Comparison of ENCODE assay signal across 7 cellular contexts in the genomic region with DNA sequence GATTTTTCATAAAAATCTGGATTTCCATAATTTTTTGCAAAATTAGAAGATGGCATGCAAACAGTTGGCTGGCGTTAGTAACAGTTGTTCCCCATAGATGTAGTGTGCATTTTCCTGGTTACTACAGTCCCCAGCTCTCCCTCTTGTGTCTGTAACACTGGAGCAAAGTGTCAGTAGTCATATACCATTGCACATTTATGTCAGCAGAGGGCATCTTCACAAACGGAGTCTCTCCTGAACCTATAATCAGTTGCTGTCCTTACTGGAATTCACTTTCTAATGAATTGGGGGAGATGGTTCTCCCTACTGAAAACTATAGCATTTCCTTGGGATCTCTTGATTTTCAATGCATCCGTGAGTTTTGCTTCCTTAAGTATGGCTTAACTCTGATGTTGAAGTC. TPM values are rescaled to one million over a fixed set of nuclear protein-coding genes. Genes with fewer than 3 reads are reported as not detected.
DNase-seq lines count a peak whose midpoint lies in the region; ATAC-seq and TF ChIP-seq lines count a peak whose summit lies in the region.

No MANE protein-coding gene starts in this region.

- TF ChIP-seq CTCF in GM12875 (IDR thresholded peaks at IDR 0.05; ENCODE audit: borderline replicate concordance, insufficient read depth, low read depth, low read length) (peak; percentile 36; the same call in 1 of the 2 replicates), HEK293 (tag by site-specific recombination; IDR thresholded peaks at IDR 0.05) (no peak; the same call in 1 of the 2 replicates), gastrocnemius medialis (IDR thresholded peaks at IDR 0.05 in 4 of 5, conservative IDR thresholded peaks at IDR 0.05 in 1 of 5) (no peak)

- H3K4me3 ChIP-seq in GM12875 (ENCODE audit: low read depth, low read length) = no peak overlapping the region
- no peak overlapping the region for H3K4me3 ChIP-seq in HEK293 (ENCODE audit: low read depth, low read length)
- no peak overlapping the region for H3K4me3 ChIP-seq in gastrocnemius medialis

- in situ Hi-C loops in gastrocnemius medialis (cut with MboI; ENCODE audit: low sequenced_read_pairs in 4 of 4) = no loop called here

- ATAC-seq in GM21515 (IDR thresholded peaks at IDR 0.05; ENCODE audit: unreplicated experiment) (no peak), gastrocnemius medialis (no peak)

- TF ChIP-seq POLR2A in gastrocnemius medialis (IDR thresholded peaks at IDR 0.05) = no peak

- DNase-seq in RKO (ENCODE audit: low spot score) = peak; percentile 57
- peak; percentile 44 for DNase-seq in iPS DF 4.7 (ENCODE audit: extremely low read depth, low spot score)
- DNase-seq in gastrocnemius medialis = no peak
- DNase-seq in NCI-H2196 (lab: John Stamatoyannopoulos, UW; ENCODE audit: unreplicated experiment) = no peak

- H3K9me3 ChIP-seq in HEK293 (ENCODE audit: control insufficient read depth, insufficient read depth, low read depth, low read length) (no peaks in the 10 kb centered on the region), gastrocnemius medialis (no peaks in the 10 kb centered on the region)

- H3K36me3 ChIP-seq in HEK293 (ENCODE audit: control insufficient read depth in 2 of 2, insufficient read depth in 1 of 2, low read length in 2 of 2) (no peaks in the 10 kb centered on the region), gastrocnemius medialis (no peaks in the 10 kb centered on the region)

- H3K27ac ChIP-seq in HEK293 (ENCODE audit: extremely low read depth, low read depth, low read length) (no peak overlapping the region), gastrocnemius medialis (no peak overlapping the region)

- intact Hi-C loops in gastrocnemius medialis (cut with DNase I; ENCODE audit: low total_unique reads) = no loop called here

- CTCF ChIA-PET in HEK293 (lab: Yijun Ruan, JAX) = interaction anchor here (0.5 to 1.9 kb wide), 5 partner anchors 16 to 1056 kb away, joined by 3 to 5 read pairs (median 4); no protein-coding TSS in a partner anchor

- POLR2A ChIA-PET in HEK293 (lab: Yijun Ruan, JAX) = no interaction called here

- H3K27me3 ChIP-seq in gastrocnemius medialis = no peaks in the 10 kb centered on the region

- H3K4me1 ChIP-seq in HEK293 (ENCODE audit: control insufficient read depth, insufficient read depth, low read length) (no peaks in the 10 kb centered on the region), gastrocnemius medialis (no peaks in the 10 kb centered on the region)

TF ChIP-seq in HEK293, 187 proteins besides CTCF, POLR2A, EP300 and RAD21:
- TF ChIP-seq ZNF837 (tag by site-specific recombination; IDR thresholded peaks at IDR 0.05) (no peak), SP7 (tag by site-specific recombination; IDR thresholded peaks at IDR 0.05) (no peak), ZNF155 (tag by site-specific recombination; IDR thresholded peaks at IDR 0.05) (no peak), ZNF654 (tag by site-specific recombination; IDR thresholded peaks at IDR 0.05; ENCODE audit: low read depth) (peak; percentile 24; the same call in 1 of the 2 replicates), KLF8 (tag by site-specific recombination; IDR thresholded peaks at IDR 0.05) (no peak)
- TF ChIP-seq, protein P1, sequence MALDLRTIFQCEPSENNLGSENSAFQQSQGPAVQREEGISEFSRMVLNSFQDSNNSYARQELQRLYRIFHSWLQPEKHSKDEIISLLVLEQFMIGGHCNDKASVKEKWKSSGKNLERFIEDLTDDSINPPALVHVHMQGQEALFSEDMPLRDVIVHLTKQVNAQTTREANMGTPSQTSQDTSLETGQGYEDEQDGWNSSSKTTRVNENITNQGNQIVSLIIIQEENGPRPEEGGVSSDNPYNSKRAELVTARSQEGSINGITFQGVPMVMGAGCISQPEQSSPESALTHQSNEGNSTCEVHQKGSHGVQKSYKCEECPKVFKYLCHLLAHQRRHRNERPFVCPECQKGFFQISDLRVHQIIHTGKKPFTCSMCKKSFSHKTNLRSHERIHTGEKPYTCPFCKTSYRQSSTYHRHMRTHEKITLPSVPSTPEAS (tag by site-specific recombination; IDR thresholded peaks at IDR 0.05) = no peak

RNA-seq across cellular contexts. Expression of a gene that starts 44.7 kb away (rescaled TPM):
- total RNA-seq in gastrocnemius medialis = 10 to 100 TPM; 15.6 to 23.4 (median 21.2) TPM

Comparison
In these comparisons a context has a peak if more than half of its experiments do, and no peak if none do; other contexts are left out.
1. DNase-seq: peak in RKO (single experiment) and iPS DF 4.7 (single experiment); none in gastrocnemius medialis (0 of 2) and NCI-H2196 (single experiment).